Comparison of ENCODE assay signal across 8 cellular contexts in genomic region chr15:92839696-92840095, GRCh38.
A peak's percentile ranks its signal among the peaks of the same experiment; 100 is the strongest.
DNase-seq lines count a peak whose midpoint lies in the region; ATAC-seq and TF ChIP-seq lines count a peak whose summit lies in the region.

No MANE protein-coding gene starts in this region.

- TF ChIP-seq CTCF in Caco-2 (IDR thresholded peaks at IDR 0.05; ENCODE audit: insufficient read depth in 1 of 2, low read depth in 1 of 2, low read length in 1 of 2, severe bottlenecking in 1 of 2, unreplicated experiment in 1 of 2) = no peak
- no peak for TF ChIP-seq CTCF in OCI-LY7 (conservative IDR thresholded peaks at IDR 0.05; ENCODE audit: low read length)
- no peak for TF ChIP-seq CTCF in neutrophil (IDR thresholded peaks at IDR 0.05)

- peaks cover 4% of the 10 kb centered on the region; the same call in 1 of the 2 replicates for H3K79me2 ChIP-seq in OCI-LY7 (ENCODE audit: insufficient read depth, low read depth, low read length)

- H3K27ac Mint-ChIP-seq in Caco-2 (ENCODE audit: unreplicated experiment) = peak overlapping the region; percentile 39

- H3K4me1 ChIP-seq in Caco-2 = peaks cover 13% of the 10 kb centered on the region
- H3K4me1 ChIP-seq in OCI-LY7 (ENCODE audit: insufficient read depth, low read length, poor library complexity, severe bottlenecking) = peaks cover 76% of the 10 kb centered on the region
- peaks cover 52 to 55% of the 10 kb centered on the region in 2 experiments for H3K4me1 ChIP-seq in neutrophil (ENCODE audit: control insufficient read depth in 1 of 2, insufficient read depth in 1 of 2, low read depth in 1 of 2, low read length in 1 of 2)

- H3K9me3 Mint-ChIP-seq in Caco-2 (ENCODE audit: unreplicated experiment) = no peaks in the 10 kb centered on the region

- no peak overlapping the region for H3K4me3 Mint-ChIP-seq in Caco-2 (ENCODE audit: unreplicated experiment)

- H3K36me3 ChIP-seq in Caco-2 (ENCODE audit: control insufficient read depth, insufficient read depth, low read length) (no peaks in the 10 kb centered on the region), OCI-LY7 (ENCODE audit: insufficient read depth, low read length) (no peaks in the 10 kb centered on the region), neutrophil (no peaks in the 10 kb centered on the region)

- no peaks in the 10 kb centered on the region for H3K9me2 ChIP-seq in OCI-LY7 (ENCODE audit: insufficient read depth, low read length)

- H4K20me1 ChIP-seq in OCI-LY7 (ENCODE audit: insufficient read depth, low read length) = no peaks in the 10 kb centered on the region

- CTCF ChIA-PET in Caco-2 (lab: Charles Lee) (no interaction called here), OCI-LY7 (lab: Charles Lee; ENCODE audit: unreplicated experiment) (interaction anchor here (0.6 kb wide), 2 partner anchors 8 to 43 kb away, joined by 3 read pairs; no protein-coding TSS in a partner anchor)

- H3K4me1 Mint-ChIP-seq in Caco-2 (ENCODE audit: low read depth, unreplicated experiment) = peaks cover 13% of the 10 kb centered on the region

- H2AFZ ChIP-seq in OCI-LY7 (ENCODE audit: low read length) = peak overlapping the region; percentile 35; the same call in 1 of the 2 replicates

- H3K9me3 ChIP-seq in Caco-2 (no peaks in the 10 kb centered on the region), OCI-LY7 (ENCODE audit: low read length) (no peaks in the 10 kb centered on the region), neutrophil (no peaks in the 10 kb centered on the region)

- H3K27me3 Mint-ChIP-seq in Caco-2 (ENCODE audit: insufficient read depth, unreplicated experiment) = no peaks in the 10 kb centered on the region

- H3K27me3 ChIP-seq in Caco-2 (replicated peaks; ENCODE audit: control insufficient read depth, insufficient read depth, low read length) = no peaks in the 10 kb centered on the region
- no peaks in the 10 kb centered on the region for H3K27me3 ChIP-seq in neutrophil

- no peaks in the 10 kb centered on the region for H3K36me3 Mint-ChIP-seq in Caco-2 (ENCODE audit: insufficient read depth, unreplicated experiment)

- POLR2A ChIA-PET in Caco-2 (lab: Charles Lee) = interaction anchor here (0.8 to 1.3 kb wide), 2 partner anchors 43 to 60 kb away, joined by 3 to 6 read pairs; partner anchors contain the start of gene CHD2
- POLR2A ChIA-PET in OCI-LY7 (lab: Charles Lee) = interaction anchor here (0.6 to 5.8 kb wide), 15 partner anchors 9 to 68 kb away, joined by 3 to 65 read pairs (median 5); no protein-coding TSS in a partner anchor

- BruUV-seq in Caco-2 (replicated peaks; lab: Mats Ljungman, UMichigan) (no TSS peak), OCI-LY7 (replicated peaks; lab: Mats Ljungman, UMichigan) (no TSS peak)

- no peak overlapping the region for H3K4me3 ChIP-seq in Caco-2 (ENCODE audit: low read depth, low read length)
- peak overlapping the region; percentile 32 for H3K4me3 ChIP-seq in OCI-LY7 (ENCODE audit: low read depth, low read length, poor library complexity, severe bottlenecking)
- H3K4me3 ChIP-seq in neutrophil (ENCODE audit: low read depth in 1 of 2, low read length in 1 of 2) = peak overlapping the region; percentile 32 to 40

- DNase-seq in Caco-2 = peak in 1 of 2 experiments; percentile 55
- peak; percentile 87 for DNase-seq in OCI-LY7 (ENCODE audit: low spot score)
- no peak for DNase-seq in HCEC 1CT
- DNase-seq in stimulated activated CD4-positive, alpha-beta T cell treated with anti-CD3 and anti-CD28 coated beads, Interleukin-2, amount 100 ng/mL, for 48 hours = no peak
- DNase-seq in left cardiac atrium = no peak

- ATAC-seq in GM19328 (IDR thresholded peaks at IDR 0.05; ENCODE audit: unreplicated experiment) (peak; percentile 91), HG03354 (IDR thresholded peaks at IDR 0.05; ENCODE audit: poor library complexity, severe bottlenecking, unreplicated experiment) (peak; percentile 90), left cardiac atrium (no peak)

- H3K27ac ChIP-seq in OCI-LY7 (ENCODE audit: low read depth, low read length, poor library complexity, severe bottlenecking) (peak overlapping the region; percentile 80), neutrophil (peak overlapping the region; percentile 83)

- intact Hi-C loops in Caco-2 (cut with micrococcal nuclease; ENCODE audit: unreplicated experiment) (loop anchor here (1.0 kb wide), 1 partner anchor 8 kb away; no protein-coding TSS in a partner anchor), OCI-LY7 (cut with micrococcal nuclease; ENCODE audit: unreplicated experiment) (no loop called here), left cardiac atrium (cut with DNase I) (no loop called here)

- H3K4me2 ChIP-seq in OCI-LY7 (ENCODE audit: low read length) = peak overlapping the region; percentile 62

Comparison
In these comparisons a context has a peak if more than half of its experiments do, and no peak if none do; other contexts are left out.
1. ATAC-seq: peak in GM19328 (single experiment) and HG03354 (single experiment); none in left cardiac atrium (0 of 2).